ENCODE assay signal across 1 cellular context in genomic region chr20:49541733-49542513, GRCh38.
TF ChIP-seq lines count a peak whose summit lies in the region.

No MANE protein-coding gene starts in this region.

TF ChIP-seq in K562, 482 proteins besides CTCF, POLR2A, EP300 and RAD21 (continued from another document and continues in another):
- TF ChIP-seq CTCFL (IDR thresholded peaks at IDR 0.05; ENCODE audit: borderline replicate concordance, insufficient read depth, low read depth, low read length, poor library complexity, severe bottlenecking) (peak; percentile 71), CTBP1 (IDR thresholded peaks at IDR 0.05; ENCODE audit: borderline replicate concordance) (no peak), EZH2 (IDR thresholded peaks at IDR 0.05; ENCODE audit: borderline replicate concordance, low read depth, low read length) (no peak), RUNX1 (IDR thresholded peaks at IDR 0.05; ENCODE audit: low read depth) (no peak), ZNF408 (CRISPR knock-in tag; IDR thresholded peaks at IDR 0.05; ENCODE audit: low read depth) (no peak), ZNF695 (CRISPR knock-in tag; IDR thresholded peaks at IDR 0.05) (no peak), NFE2 (IDR thresholded peaks at IDR 0.05; ENCODE audit: low read depth) (no peak), SIRT6 (IDR thresholded peaks at IDR 0.05; ENCODE audit: low read depth, low read length) (no peak), PCBP2 (IDR thresholded peaks at IDR 0.05; ENCODE audit: low read depth, low read length, poor library complexity, severe bottlenecking) (no peak), PRPF4 (IDR thresholded peaks at IDR 0.05; ENCODE audit: insufficient read depth, low read depth, low read length, poor library complexity, severe bottlenecking) (no peak), DMBX1 (CRISPR knock-in tag; IDR thresholded peaks at IDR 0.05; ENCODE audit: borderline replicate concordance) (no peak), TARDBP (IDR thresholded peaks at IDR 0.05) (no peak), ATF1 (CRISPR knock-in tag; IDR thresholded peaks at IDR 0.05) (no peak), ATF1 (tag; IDR thresholded peaks at IDR 0.05) (0 out of 2 replicates have a peak, but pooled peaks have one; percentile 16), ERF (CRISPR knock-in tag; IDR thresholded peaks at IDR 0.05) (no peak), CBX2 (IDR thresholded peaks at IDR 0.05; ENCODE audit: insufficient read depth, low read length, poor library complexity, severe bottlenecking) (no peak), ZMIZ1 (IDR thresholded peaks at IDR 0.05; ENCODE audit: low read depth in 2 of 2, low read length in 2 of 2) (0 out of 4 replicates have a peak, but pooled peaks of 1 of the 2 experiments have one; percentile 24), ARID3A (IDR thresholded peaks at IDR 0.05; ENCODE audit: borderline replicate concordance, low read depth, low read length) (no peak), HINFP (tag; conservative IDR thresholded peaks at IDR 0.05; ENCODE audit: low read depth) (no peak), NFATC3 (IDR thresholded peaks at IDR 0.05) (no peak), CEBPB (tag; IDR thresholded peaks at IDR 0.05) (no peak), KAT7 (CRISPR knock-in tag; IDR thresholded peaks at IDR 0.05; ENCODE audit: borderline replicate concordance) (no peak), ZFPM2 (CRISPR knock-in tag; IDR thresholded peaks at IDR 0.05) (no peak), ZNF586 (CRISPR knock-in tag; conservative IDR thresholded peaks at IDR 0.05) (no peak), TEAD4 (IDR thresholded peaks at IDR 0.05; ENCODE audit: low read length) (peak; percentile 64), TEAD4 (CRISPR knock-in tag; IDR thresholded peaks at IDR 0.05; ENCODE audit: borderline replicate concordance) (no peak), JUNB (CRISPR knock-in tag; conservative IDR thresholded peaks at IDR 0.05) (no peak), USF1 (CRISPR knock-in tag; IDR thresholded peaks at IDR 0.05) (no peak), FOSL1 (tag; conservative IDR thresholded peaks at IDR 0.05) (no peak), ZNF830 (CRISPR knock-in tag; IDR thresholded peaks at IDR 0.05) (no peak), ZNF224 (CRISPR knock-in tag; IDR thresholded peaks at IDR 0.05) (no peak), HNRNPLL (IDR thresholded peaks at IDR 0.05; ENCODE audit: low read depth, low read length, poor library complexity, severe bottlenecking) (no peak), SUPT5H (IDR thresholded peaks at IDR 0.05) (no peak), ZFP36 (IDR thresholded peaks at IDR 0.05; ENCODE audit: low read depth, low read length, partially characterized antibody) (peak; percentile 18), NFXL1 (CRISPR knock-in tag; IDR thresholded peaks at IDR 0.05) (no peak), NKRF (IDR thresholded peaks at IDR 0.05; ENCODE audit: borderline replicate concordance) (no peak), HSF4 (CRISPR knock-in tag; IDR thresholded peaks at IDR 0.05; ENCODE audit: borderline replicate concordance) (no peak), RBM15 (IDR thresholded peaks at IDR 0.05; ENCODE audit: insufficient read depth, low read length) (no peak), ATF3 (IDR thresholded peaks at IDR 0.05) (no peak), ATF3 (CRISPR knock-in tag; conservative IDR thresholded peaks at IDR 0.05) (no peak), CBX8 (IDR thresholded peaks at IDR 0.05; ENCODE audit: borderline replicate concordance, extremely low read depth, low read depth, low read length, poor library complexity, severe bottlenecking) (no peak), JUND (IDR thresholded peaks at IDR 0.05; ENCODE audit: borderline replicate concordance, low read depth, low read length) (peak; percentile 33; the same call in 1 of the 2 replicates), JUND (tag; IDR thresholded peaks at IDR 0.05; ENCODE audit: borderline replicate concordance, low read depth, low read length) (no peak), SMC3 (conservative IDR thresholded peaks at IDR 0.05; ENCODE audit: insufficient read depth, low read depth, low read length) (peak; percentile 80), HDAC3 (IDR thresholded peaks at IDR 0.05; ENCODE audit: borderline replicate concordance, partially characterized antibody) (no peak), KAT2B (IDR thresholded peaks at IDR 0.05; ENCODE audit: low read depth, low read length) (no peak), RBM22 (IDR thresholded peaks at IDR 0.05; ENCODE audit: low read depth, low read length, poor library complexity, severe bottlenecking) (no peak), ZNF263 (CRISPR knock-in tag; IDR thresholded peaks at IDR 0.05; ENCODE audit: borderline replicate concordance) (no peak), NR0B1 (IDR thresholded peaks at IDR 0.05; ENCODE audit: partially characterized antibody) (no peak), HDAC6 (IDR thresholded peaks at IDR 0.05; ENCODE audit: low read depth, low read length) (no peak)
- TF ChIP-seq, protein P1, sequence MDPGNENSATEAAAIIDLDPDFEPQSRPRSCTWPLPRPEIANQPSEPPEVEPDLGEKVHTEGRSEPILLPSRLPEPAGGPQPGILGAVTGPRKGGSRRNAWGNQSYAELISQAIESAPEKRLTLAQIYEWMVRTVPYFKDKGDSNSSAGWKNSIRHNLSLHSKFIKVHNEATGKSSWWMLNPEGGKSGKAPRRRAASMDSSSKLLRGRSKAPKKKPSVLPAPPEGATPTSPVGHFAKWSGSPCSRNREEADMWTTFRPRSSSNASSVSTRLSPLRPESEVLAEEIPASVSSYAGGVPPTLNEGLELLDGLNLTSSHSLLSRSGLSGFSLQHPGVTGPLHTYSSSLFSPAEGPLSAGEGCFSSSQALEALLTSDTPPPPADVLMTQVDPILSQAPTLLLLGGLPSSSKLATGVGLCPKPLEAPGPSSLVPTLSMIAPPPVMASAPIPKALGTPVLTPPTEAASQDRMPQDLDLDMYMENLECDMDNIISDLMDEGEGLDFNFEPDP (CRISPR knock-in tag; IDR thresholded peaks at IDR 0.05), result no peak
- TF ChIP-seq, protein P2, sequence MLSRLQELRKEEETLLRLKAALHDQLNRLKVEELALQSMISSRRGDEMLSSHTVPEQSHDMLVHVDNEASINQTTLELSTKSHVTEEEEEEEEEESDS (CRISPR knock-in tag; IDR thresholded peaks at IDR 0.05), result no peak
- TF ChIP-seq, protein P3, sequence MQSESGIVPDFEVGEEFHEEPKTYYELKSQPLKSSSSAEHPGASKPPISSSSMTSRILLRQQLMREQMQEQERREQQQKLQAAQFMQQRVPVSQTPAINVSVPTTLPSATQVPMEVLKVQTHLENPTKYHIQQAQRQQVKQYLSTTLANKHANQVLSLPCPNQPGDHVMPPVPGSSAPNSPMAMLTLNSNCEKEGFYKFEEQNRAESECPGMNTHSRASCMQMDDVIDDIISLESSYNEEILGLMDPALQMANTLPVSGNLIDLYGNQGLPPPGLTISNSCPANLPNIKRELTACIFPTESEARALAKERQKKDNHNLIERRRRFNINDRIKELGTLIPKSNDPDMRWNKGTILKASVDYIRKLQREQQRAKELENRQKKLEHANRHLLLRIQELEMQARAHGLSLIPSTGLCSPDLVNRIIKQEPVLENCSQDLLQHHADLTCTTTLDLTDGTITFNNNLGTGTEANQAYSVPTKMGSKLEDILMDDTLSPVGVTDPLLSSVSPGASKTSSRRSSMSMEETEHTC (IDR thresholded peaks at IDR 0.05), result no peak
